In the genomic region with DNA sequence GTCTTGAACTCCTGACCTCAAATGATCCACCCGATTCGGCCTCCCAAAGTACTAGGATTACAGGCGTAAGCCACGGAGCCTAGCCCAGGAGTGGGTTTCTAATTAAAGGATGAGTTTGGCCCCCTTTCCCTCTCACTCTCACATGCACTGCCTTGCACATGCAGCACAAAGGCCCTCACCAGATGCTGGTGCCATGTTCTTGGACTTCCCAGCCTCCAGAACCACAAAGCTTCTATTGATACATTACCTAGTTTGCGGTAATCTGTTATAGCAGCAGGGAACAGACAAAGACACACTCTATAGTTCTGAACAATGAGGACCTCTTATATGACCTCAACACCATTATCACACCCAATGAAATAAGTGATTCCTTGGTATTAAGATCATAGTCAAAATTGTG, we compare ENCODE assay signal across 38 cellular contexts. TPM values are rescaled to one million over a fixed set of nuclear protein-coding genes. Genes with fewer than 3 reads are reported as not detected.
"Had no signal": no experiment of that assay in that cellular context is flagged by ENCODE, and none has a peak within 500 bp of the region (broad histone marks: within the 10 kb centered on the region; RNA-seq: fewer than 3 reads in every experiment).

No MANE protein-coding gene starts in this region.

- DNase-seq: Karpas-422, Kasumi-1, MG63, MM.1S, MV-4-11, NCI-H1048, NCI-H1092, NCI-H1092 treated with DMSO at 0.1 percent for 48 hours, NCI-H1105, NCI-H1105 treated with DMSO at 0.1 percent for 48 hours, NCI-H1417, NCI-H1417 treated with DMSO at 0.1 percent for 48 hours, NCI-H1436, NCI-H1436 treated with DMSO at 0.1 percent for 48 hours, NCI-H146, NCI-H1694, NCI-H1694 treated with DMSO at 0.1 percent for 48 hours, NCI-H187, NCI-H187 treated with DMSO at 0.1 percent for 48 hours, NCI-H1930, NCI-H2029, NCI-H2029 treated with DMSO at 0.1 percent for 48 hours, NCI-H2081, NCI-H2081 treated with DMSO at 0.1 percent for 48 hours, NCI-H2107, NCI-H2171, NCI-H2171 treated with DMSO at 0.1 percent for 48 hours, NCI-H2227 treated with DMSO at 0.1 percent for 48 hours, NCI-H226, NCI-H345, NCI-H446, NCI-H446 treated with DMSO at 0.1 percent for 48 hours, NCI-H510A had no signal

- H3K4me3 ChIP-seq: MG63 had no signal

- H3K9ac ChIP-seq: KMS-11 had no signal

- H3K36me3 ChIP-seq: MG63 had no signal

- H3K4me2 ChIP-seq: KMS-11 had no signal

- H3K27ac ChIP-seq: KMS-11 had no signal

RNA-seq across cellular contexts. Expression of a gene that starts 17.9 kb away (rescaled TPM):
- total RNA-seq: LHCN-M2, MCF 10A, NCI-H460 had no signal

RNA-seq across cellular contexts. Expression of a gene that starts 20.3 kb away (rescaled TPM):
- total RNA-seq: LHCN-M2, NCI-H460 had no signal

RNA-seq across cellular contexts. Expression of a gene that starts 52.9 kb away (rescaled TPM):
- total RNA-seq: LHCN-M2, M059J, MCF 10A, NCI-H460 had no signal
